In genomic region chr11:75548571-75549272, GRCh38 we compare ENCODE assay signal across 13 cellular contexts. TPM values are rescaled to one million over a fixed set of nuclear protein-coding genes. Genes with fewer than 3 reads are reported as not detected.
DNase-seq lines count a peak whose midpoint lies in the region; ATAC-seq and TF ChIP-seq lines count a peak whose summit lies in the region.
"Had no signal": no experiment of that assay in that cellular context is flagged by ENCODE, and none has a peak within 500 bp of the region (broad histone marks: within the 10 kb centered on the region; RNA-seq: fewer than 3 reads in every experiment).

No MANE protein-coding gene starts in this region.

- H3K14ac ChIP-seq in IMR-90 (replicated peaks; ENCODE audit: low read depth, low read length) = no peak overlapping the region

- H2AFZ ChIP-seq in IMR-90 (replicated peaks; ENCODE audit: low read length, poor library complexity) (peak overlapping the region; percentile 87), osteoblast (ENCODE audit: low read length) (no peak overlapping the region)

- peak overlapping the region; percentile 65; the same call in 1 of the 2 replicates for H2AK5ac ChIP-seq in IMR-90 (ENCODE audit: low read depth, low read length)

- H3K4me3 ChIP-seq in BLaER1 (no peak overlapping the region), IMR-90 (ENCODE audit: insufficient read depth, low read depth, low read length) (no peak overlapping the region), osteoblast (ENCODE audit: insufficient read depth, low read length) (no peak overlapping the region)
- H3K4me3 ChIP-seq: HAP-1 had no signal

- dilution Hi-C loops in IMR-90 (cut with HindIII; ENCODE audit: low sequenced_read_pairs, unreplicated experiment) = no loop called here

- no peaks in the 10 kb centered on the region for H3K9me3 ChIP-seq in BLaER1
- H3K9me3 ChIP-seq in IMR-90 (ENCODE audit: control insufficient read depth, insufficient read depth, low read length) = no peaks in the 10 kb centered on the region
- no peaks in the 10 kb centered on the region for H3K9me3 ChIP-seq in osteoblast (ENCODE audit: low read depth, low read length)
- H3K9me3 ChIP-seq: HAP-1 had no signal

- H3K79me2 ChIP-seq in osteoblast (ENCODE audit: insufficient read depth, low read length) = no peaks in the 10 kb centered on the region

- no peak for TF ChIP-seq RAD21 in IMR-90 (IDR thresholded peaks at IDR 0.05; ENCODE audit: low read length)

- H3K9me1 ChIP-seq in IMR-90 (ENCODE audit: insufficient read depth, low read length) = peaks cover 4% of the 10 kb centered on the region; the same call in 1 of the 2 replicates

- H3K9ac ChIP-seq in BLaER1 (no peak overlapping the region), IMR-90 (ENCODE audit: low read depth, low read length) (no peak overlapping the region)

- no peak overlapping the region; the same call in 1 of the 2 replicates for H4K5ac ChIP-seq in IMR-90 (ENCODE audit: low read depth, low read length)

- intact Hi-C loops in IMR-90 (cut with micrococcal nuclease) = no loop called here

- 89% methylated on average over 3 of the region's 8 CpGs; no CpG with 5 or more reads in 1 of the 2 experiments for whole genome bisulfite sequencing in IMR-90 (ENCODE audit: extremely low coverage in 2 of 2, insufficient read length in 1 of 2), 2 experiments

- POLR2A ChIA-PET in IMR-90 (lab: Charles Lee; ENCODE audit: unreplicated experiment) = no interaction called here

- H3K23ac ChIP-seq in IMR-90 (ENCODE audit: low read depth, low read length) = no peak overlapping the region

- H4K20me1 ChIP-seq in BLaER1 (no peaks in the 10 kb centered on the region), IMR-90 (ENCODE audit: insufficient read depth, low read length) (no peaks in the 10 kb centered on the region), osteoblast (ENCODE audit: insufficient read depth, low read length) (no peaks in the 10 kb centered on the region)

- H3K56ac ChIP-seq in IMR-90 (ENCODE audit: extremely low read depth, insufficient read depth, low read length) = no peak overlapping the region

- H2BK120ac ChIP-seq in IMR-90 (ENCODE audit: low read depth, low read length) = 0 out of 2 replicates have a peak overlapping the region, but pooled peaks have one; percentile 29

- H3K36me3 ChIP-seq in BLaER1 (no peaks in the 10 kb centered on the region), IMR-90 (ENCODE audit: control insufficient read depth, insufficient read depth, low read length) (no peaks in the 10 kb centered on the region), osteoblast (ENCODE audit: insufficient read depth, low read length) (no peaks in the 10 kb centered on the region)
- H3K36me3 ChIP-seq: HAP-1 had no signal

- H3K4ac ChIP-seq in IMR-90 (ENCODE audit: low read depth, low read length) = peak overlapping the region; percentile 70; the same call in 1 of the 2 replicates

- H3K27ac ChIP-seq in BLaER1 (no peak overlapping the region), IMR-90 (ENCODE audit: insufficient read depth, low read length) (no peak overlapping the region), osteoblast (ENCODE audit: low read depth, low read length) (no peak overlapping the region)
- H3K27ac ChIP-seq: C4-2B had no signal

- no peak for TF ChIP-seq CTCF in IMR-90 (conservative IDR thresholded peaks at IDR 0.05; ENCODE audit: low read depth, low read length)
- TF ChIP-seq CTCF in osteoblast (IDR thresholded peaks at IDR 0.05; ENCODE audit: extremely low read depth, low read depth, low read length) = no peak

- DNase-seq in IMR-90 = no peak
- peak; percentile 59 for DNase-seq in epidermal melanocyte (ENCODE audit: insufficient read length, low spot score)
- peak; percentile 42 for DNase-seq in osteoblast (ENCODE audit: insufficient read length, low spot score, missing footprints)
- DNase-seq in activated CD4-positive, alpha-beta T cell treated with anti-CD3 and anti-CD28 coated beads, Interleukin-2, amount 50 U/mL, for 48 hours = no peak
- no peak for DNase-seq in nucleus accumbens (lab: John Stamatoyannopoulos, UW)
- DNase-seq in superior temporal gyrus (ENCODE audit: extremely low spot score) = no peak
- DNase-seq: CD4-positive, alpha-beta memory T cell; DMS53; GF-D8; GOT3 had no signal

- no peak for ATAC-seq in IMR-90 (ENCODE audit: low read depth)

- H2BK20ac ChIP-seq in IMR-90 (ENCODE audit: low read depth, low read length) = no peak overlapping the region

- no peak overlapping the region for H4K8ac ChIP-seq in IMR-90 (ENCODE audit: low read depth in 2 of 2, low read length in 2 of 2)

- no peak for TF ChIP-seq POLR2A in IMR-90 (IDR thresholded peaks at IDR 0.05; ENCODE audit: low read depth, low read length)

- in situ Hi-C loops in IMR-90 (cut with MboI; ENCODE audit: low sequenced_read_pairs) = loop anchor here (25.0 kb wide), 1 partner anchor 261 kb away; no protein-coding TSS in a partner anchor

- no TSS peak for BruUV-seq in IMR-90 (replicated peaks; lab: Mats Ljungman, UMichigan)

- no peak overlapping the region for H2AK9ac ChIP-seq in IMR-90 (replicated peaks; ENCODE audit: low read depth, low read length, poor library complexity)

- H2BK5ac ChIP-seq in IMR-90 (ENCODE audit: low read depth, low read length, poor library complexity, severe bottlenecking) = no peak overlapping the region

- no peak overlapping the region for H3K18ac ChIP-seq in IMR-90 (ENCODE audit: low read depth, low read length)

- H2BK15ac ChIP-seq in IMR-90 (ENCODE audit: low read depth, low read length) = no peak overlapping the region

- no peak overlapping the region; the same call in 1 of the 2 replicates for H4K91ac ChIP-seq in IMR-90 (ENCODE audit: insufficient read depth, low read depth, low read length)

- H3K27me3 ChIP-seq in BLaER1 (no peaks in the 10 kb centered on the region), IMR-90 (ENCODE audit: control insufficient read depth, insufficient read depth, low read length) (peaks cover 8% of the 10 kb centered on the region), osteoblast (ENCODE audit: insufficient read depth, low read length) (peaks cover 7% of the 10 kb centered on the region)

- H3K4me1 ChIP-seq in BLaER1 (peaks cover 33% of the 10 kb centered on the region), IMR-90 (ENCODE audit: control insufficient read depth, insufficient read depth, low read length) (peaks cover 7% of the 10 kb centered on the region), osteoblast (ENCODE audit: insufficient read depth, low read length) (peaks cover 3% of the 10 kb centered on the region)
- H3K4me1 ChIP-seq: HAP-1 had no signal

- H3K4me2 ChIP-seq in BLaER1 = 0 out of 2 replicates have a peak overlapping the region, but pooled peaks have one; percentile 34
- no peak overlapping the region for H3K4me2 ChIP-seq in IMR-90 (ENCODE audit: low read depth, low read length)
- no peak overlapping the region for H3K4me2 ChIP-seq in osteoblast (ENCODE audit: insufficient read depth, low read length)

- CTCF ChIA-PET in IMR-90 (lab: Yijun Ruan, JAX) = interaction anchor here (1.0 to 1.5 kb wide), 2 partner anchors 25 to 27 kb away, joined by 3 to 7 read pairs; no protein-coding TSS in a partner anchor

- peaks cover 3 to 18% of the 10 kb centered on the region in 2 experiments; a peak in 3 of 4 replicates for H3K79me1 ChIP-seq in IMR-90 (ENCODE audit: low read depth in 1 of 2, low read length in 2 of 2)

TF ChIP-seq in IMR-90, 13 proteins besides CTCF, POLR2A, EP300 and RAD21:
- TF ChIP-seq MXI1 (IDR thresholded peaks at IDR 0.05; ENCODE audit: borderline replicate concordance, low read depth, low read length) = no peak
- TF ChIP-seq RCOR1 (IDR thresholded peaks at IDR 0.05; ENCODE audit: insufficient replicate concordance, low read length) = no peak
- no peak for TF ChIP-seq USF2 (IDR thresholded peaks at IDR 0.05; ENCODE audit: low read depth, low read length)
- TF ChIP-seq FOS (IDR thresholded peaks at IDR 0.05; ENCODE audit: low read depth, low read length) = no peak
- TF ChIP-seq NFE2L2 (IDR thresholded peaks at IDR 0.05; ENCODE audit: low read depth, low read length) = no peak
- no peak for TF ChIP-seq MAFK (IDR thresholded peaks at IDR 0.05; ENCODE audit: low read depth, low read length)

RNA-seq across cellular contexts. Expression of gene SERPINH1, which starts 13.3 kb away (rescaled TPM):
- total RNA-seq in IMR-90 (2012; rRNA removed) (772 and 841 TPM in 2 replicates), osteoblast (1,145 and 1,318 TPM in 2 replicates)
- 1,857 and 1,944 TPM in 2 replicates for polyA plus RNA-seq in IMR-90 (2012; rRNA removed)
- polyA plus RNA-seq in IMR-90 (2012; cell fraction: cytosol; rRNA removed) = 823 and 2,639 TPM in 2 replicates
- 597 and 1,651 TPM in 2 replicates for polyA plus RNA-seq in IMR-90 (2012; cell fraction: nucleus; rRNA removed; ENCODE audit: low replicate concordance)

RNA-seq across cellular contexts. Expression of gene GDPD5, which starts 23.0 kb away (rescaled TPM):
- total RNA-seq in IMR-90 (2012; rRNA removed) (1.7 and 2.0 TPM in 2 replicates), osteoblast (13.4 and 14.1 TPM in 2 replicates)
- 7.9 and 8.2 TPM in 2 replicates for polyA plus RNA-seq in IMR-90 (2012; rRNA removed)
- polyA plus RNA-seq in IMR-90 (2012; cell fraction: cytosol; rRNA removed) = 4.1 and 7.5 TPM in 2 replicates
- 25.1 and 54.1 TPM in 2 replicates for polyA plus RNA-seq in IMR-90 (2012; cell fraction: nucleus; rRNA removed; ENCODE audit: low replicate concordance)

Comparison
In these comparisons a context has a peak if more than half of its experiments do, and no peak if none do; other contexts are left out.
1. DNase-seq: peak in epidermal melanocyte (single experiment) and osteoblast (single experiment); none in IMR-90 (single experiment), activated CD4-positive, alpha-beta T cell treated with anti-CD3 and anti-CD28 coated beads, Interleukin-2, amount 50 U/mL, for 48 hours (0 of 2), nucleus accumbens (0 of 56) and superior temporal gyrus (single experiment).